Comparison of ENCODE assay signal across 9 cellular contexts in genomic region chr14:85533821-85534271, GRCh38. TPM values are rescaled to one million over a fixed set of nuclear protein-coding genes. Genes with fewer than 3 reads are reported as not detected.
DNase-seq lines count a peak whose midpoint lies in the region; ATAC-seq and TF ChIP-seq lines count a peak whose summit lies in the region.
"Had no signal": no experiment of that assay in that cellular context is flagged by ENCODE, and none has a peak within 500 bp of the region (broad histone marks: within the 10 kb centered on the region; RNA-seq: fewer than 3 reads in every experiment).

No MANE protein-coding gene starts in this region.

- intact Hi-C loops in activated naive CD4-positive, alpha-beta T cell treated with anti-CD3 and anti-CD28 coated beads for 36 hours (cut with micrococcal nuclease), result no loop called here

- no peaks in the 10 kb centered on the region for H3K9me3 ChIP-seq in RWPE2 (ENCODE audit: severe bottlenecking)
- no peaks in the 10 kb centered on the region for H3K9me3 ChIP-seq in cardiac muscle cell (ENCODE audit: low read depth)

- peaks cover 62% of the 10 kb centered on the region for H3K27me3 Mint-ChIP-seq in activated naive CD4-positive, alpha-beta T cell treated with anti-CD3 and anti-CD28 coated beads for 36 hours (ENCODE audit: low read depth)
- peaks cover 57% of the 10 kb centered on the region for H3K27me3 Mint-ChIP-seq in activated T-cell treated with anti-CD3 and anti-CD28 coated beads, Interleukin-2, amount 50 U/mL, for 4 hours (ENCODE audit: low read depth)

- DNase-seq in GM13976 (ENCODE audit: low spot score), result peak; percentile 18
- DNase-seq in RWPE2 (ENCODE audit: low spot score), result peak; percentile 69
- DNase-seq in cardiac muscle cell (ENCODE audit: low read depth in 1 of 2, low spot score in 1 of 2), result peak; percentile 36 to 54
- DNase-seq in activated naive CD4-positive, alpha-beta T cell treated with anti-CD3 and anti-CD28 coated beads for 36 hours, result no peak
- no peak for DNase-seq in foreskin melanocyte
- no peak for DNase-seq in NCI-H226
- DNase-seq in activated T-cell treated with anti-CD3 and anti-CD28 coated beads, Interleukin-2, amount 50 U/mL, for 4 hours, result no peak

- H3K4me3 Mint-ChIP-seq in activated naive CD4-positive, alpha-beta T cell treated with anti-CD3 and anti-CD28 coated beads for 36 hours, result no peak overlapping the region
- H3K4me3 Mint-ChIP-seq in activated T-cell treated with anti-CD3 and anti-CD28 coated beads, Interleukin-2, amount 50 U/mL, for 4 hours, result no peak overlapping the region
- H3K4me3 Mint-ChIP-seq: T-helper 1 cell treated with Interleukin-12 subunit alpha and Interleukin-12 subunit beta and Interleukin-4 antibody, amounts not matched to agents 30 μg/mL and 1 μg/mL, for 36 hours had no signal

- in situ Hi-C loops in GM13976 (cut with MboI; ENCODE audit: low sequenced_read_pairs, unreplicated experiment), result no loop called here

- CTCF ChIA-PET in activated naive CD4-positive, alpha-beta T cell treated with anti-CD3 and anti-CD28 coated beads for 36 hours (lab: Charles Lee), result no interaction called here

- peak overlapping the region; percentile 58 for H3K4me3 ChIP-seq in RWPE2 (ENCODE audit: severe bottlenecking)
- peak overlapping the region; percentile 65 for H3K4me3 ChIP-seq in cardiac muscle cell
- H3K4me3 ChIP-seq in rectal smooth muscle tissue (ENCODE audit: low read length), result peak overlapping the region; percentile 61

- H3K27me3 ChIP-seq in RWPE2 (ENCODE audit: insufficient read depth, poor library complexity, severe bottlenecking), result no peaks in the 10 kb centered on the region
- H3K27me3 ChIP-seq in cardiac muscle cell, result peaks cover 37% of the 10 kb centered on the region
- H3K27me3 ChIP-seq in rectal smooth muscle tissue (ENCODE audit: control insufficient read depth, insufficient read depth, low read length), result peaks cover 4% of the 10 kb centered on the region

- H3K27ac Mint-ChIP-seq in activated naive CD4-positive, alpha-beta T cell treated with anti-CD3 and anti-CD28 coated beads for 36 hours, result no peak overlapping the region
- H3K27ac Mint-ChIP-seq: T-helper 1 cell treated with Interleukin-12 subunit alpha and Interleukin-12 subunit beta and Interleukin-4 antibody, amounts not matched to agents 30 μg/mL and 1 μg/mL, for 36 hours had no signal

- H3K36me3 ChIP-seq in RWPE2 (ENCODE audit: low read depth) (0 out of 2 replicates have a peak, but pooled peaks cover 4% of the 10 kb centered on the region), cardiac muscle cell (no peaks in the 10 kb centered on the region), rectal smooth muscle tissue (ENCODE audit: control insufficient read depth, insufficient read depth, low read length) (no peaks in the 10 kb centered on the region)

- H3K27ac ChIP-seq in RWPE2 (ENCODE audit: poor library complexity, severe bottlenecking), result peak overlapping the region; percentile 85
- H3K27ac ChIP-seq in cardiac muscle cell, result no peak overlapping the region
- no peak overlapping the region for H3K27ac ChIP-seq in rectal smooth muscle tissue (ENCODE audit: low read depth, low read length)

- H3K36me3 Mint-ChIP-seq in activated naive CD4-positive, alpha-beta T cell treated with anti-CD3 and anti-CD28 coated beads for 36 hours (ENCODE audit: low read depth), result no peaks in the 10 kb centered on the region
- no peaks in the 10 kb centered on the region for H3K36me3 Mint-ChIP-seq in activated T-cell treated with anti-CD3 and anti-CD28 coated beads, Interleukin-2, amount 50 U/mL, for 4 hours (ENCODE audit: insufficient read depth)

- H3K4me1 ChIP-seq in RWPE2 (ENCODE audit: insufficient read depth, poor library complexity, severe bottlenecking) (peaks cover 19% of the 10 kb centered on the region), cardiac muscle cell (ENCODE audit: low read depth) (peaks cover 3% of the 10 kb centered on the region), rectal smooth muscle tissue (ENCODE audit: control insufficient read depth, insufficient read depth, low read length) (peaks cover 4% of the 10 kb centered on the region)

- H3K9me3 Mint-ChIP-seq in activated naive CD4-positive, alpha-beta T cell treated with anti-CD3 and anti-CD28 coated beads for 36 hours, result no peaks in the 10 kb centered on the region
- no peaks in the 10 kb centered on the region for H3K9me3 Mint-ChIP-seq in activated T-cell treated with anti-CD3 and anti-CD28 coated beads, Interleukin-2, amount 50 U/mL, for 4 hours
- H3K9me3 Mint-ChIP-seq: T-helper 1 cell treated with Interleukin-12 subunit alpha and Interleukin-12 subunit beta and Interleukin-4 antibody, amounts not matched to agents 30 μg/mL and 1 μg/mL, for 36 hours had no signal

- no peak overlapping the region for H3K9ac ChIP-seq in rectal smooth muscle tissue (ENCODE audit: low read length)

- no peak for ATAC-seq in RWPE2 (ENCODE audit: low read depth)
- ATAC-seq in activated T-cell treated with anti-CD3 and anti-CD28 coated beads, Interleukin-2, amount 50 U/mL, for 4 hours, result no peak

- H3K4me1 Mint-ChIP-seq in activated naive CD4-positive, alpha-beta T cell treated with anti-CD3 and anti-CD28 coated beads for 36 hours (ENCODE audit: low read depth), result peaks cover 11% of the 10 kb centered on the region
- peaks cover 4% of the 10 kb centered on the region for H3K4me1 Mint-ChIP-seq in activated T-cell treated with anti-CD3 and anti-CD28 coated beads, Interleukin-2, amount 50 U/mL, for 4 hours (ENCODE audit: low read depth)

- no peak for TF ChIP-seq CTCF in GM13976 (IDR thresholded peaks at IDR 0.05; ENCODE audit: borderline replicate concordance, control extremely low read depth, extremely low read depth, insufficient read depth, missing control alignments)
- no peak for TF ChIP-seq CTCF in RWPE2 (IDR thresholded peaks at IDR 0.05; ENCODE audit: poor library complexity, severe bottlenecking)
- TF ChIP-seq CTCF in cardiac muscle cell (IDR thresholded peaks at IDR 0.05; ENCODE audit: low read depth, low read length), result no peak

RNA-seq across cellular contexts. Expression of gene FLRT2, which starts 3.9 kb away (rescaled TPM):
- 5.8 and 10.1 TPM in 2 replicates for total RNA-seq in cardiac muscle cell
- 2.6 and 5.2 TPM in 2 replicates for polyA plus RNA-seq in cardiac muscle cell
- not detected for total RNA-seq in activated naive CD4-positive, alpha-beta T cell treated with anti-CD3 and anti-CD28 coated beads for 36 hours
- total RNA-seq in activated T-cell treated with anti-CD3 and anti-CD28 coated beads, Interleukin-2, amount 50 U/mL, for 4 hours, result under 1 TPM in 1 of 3 donors, not detected in 2; 0.18 TPM

Comparison
In these comparisons a context has a peak if more than half of its experiments do, and no peak if none do; other contexts are left out.
1. DNase-seq: peak in GM13976 (single experiment), RWPE2 (single experiment) and cardiac muscle cell (2 of 2); none in activated naive CD4-positive, alpha-beta T cell treated with anti-CD3 and anti-CD28 coated beads for 36 hours (single experiment), foreskin melanocyte (single experiment), NCI-H226 (single experiment) and activated T-cell treated with anti-CD3 and anti-CD28 coated beads, Interleukin-2, amount 50 U/mL, for 4 hours (single experiment).
2. Peak in every context shown above with its lines, with median percentiles within 50 percentile points of each other: H3K4me3 ChIP-seq.